In the genomic region with DNA sequence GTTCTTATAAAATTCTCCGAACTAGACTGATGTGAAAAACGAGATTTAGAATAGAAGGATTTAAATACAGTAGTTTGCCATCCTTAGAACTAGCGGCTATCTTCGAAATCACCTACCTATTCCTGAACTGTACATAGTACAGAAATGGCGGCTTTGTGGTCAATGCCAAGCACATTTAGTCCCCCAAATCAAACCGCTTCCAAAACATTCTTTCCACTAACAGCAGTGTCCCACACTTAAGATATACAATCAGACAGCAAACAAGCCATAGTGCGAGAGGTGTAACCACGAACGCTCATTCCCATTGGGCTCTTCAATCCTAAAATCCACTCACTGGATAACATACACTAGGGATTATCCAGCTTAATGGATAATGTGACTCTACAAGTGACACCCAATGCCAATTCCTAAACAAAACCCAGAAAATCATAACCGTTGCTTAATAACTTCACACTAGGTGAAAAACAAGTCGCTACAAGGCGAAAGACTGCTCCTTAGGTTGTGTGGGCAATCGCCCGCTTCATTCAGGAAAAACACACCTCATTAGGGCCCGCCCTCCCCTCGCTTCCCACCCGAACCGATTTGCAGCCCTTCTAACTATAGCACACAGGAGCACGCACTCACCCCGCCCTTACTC, we compare ENCODE assay signal across 1 cellular context.
TF ChIP-seq lines count a peak whose summit lies in the region.

No MANE protein-coding gene starts in this region.

TF ChIP-seq in HepG2, 621 proteins besides CTCF, POLR2A, EP300 and RAD21 (continued from another document and continues in another):
- TF ChIP-seq ZBTB20 (CRISPR knock-in tag; IDR thresholded peaks at IDR 0.05; ENCODE audit: borderline replicate concordance, low read depth) (no peak), ZNF337 (CRISPR knock-in tag; IDR thresholded peaks at IDR 0.05; ENCODE audit: borderline replicate concordance, low read depth) (no peak), MAZ (IDR thresholded peaks at IDR 0.05; ENCODE audit: borderline replicate concordance, low read depth, low read length) (0 out of 2 replicates have a peak, but pooled peaks have one; percentile 76), MAZ (CRISPR knock-in tag; IDR thresholded peaks at IDR 0.05; ENCODE audit: low read depth) (peak; percentile 89; the same call in 1 of the 2 replicates), TSC22D2 (CRISPR knock-in tag; IDR thresholded peaks at IDR 0.05; ENCODE audit: borderline replicate concordance) (0 out of 2 replicates have a peak, but pooled peaks have one; percentile 27), ZKSCAN8 (CRISPR knock-in tag; IDR thresholded peaks at IDR 0.05; ENCODE audit: borderline replicate concordance) (no peak), ARNTL (CRISPR knock-in tag; IDR thresholded peaks at IDR 0.05) (peak; percentile 68; the same call in 1 of the 2 replicates), KLF11 (CRISPR knock-in tag; IDR thresholded peaks at IDR 0.05) (no peak), GZF1 (CRISPR knock-in tag; IDR thresholded peaks at IDR 0.05) (no peak), HOXD1 (CRISPR knock-in tag; IDR thresholded peaks at IDR 0.05) (no peak), ZNF891 (CRISPR knock-in tag; IDR thresholded peaks at IDR 0.05) (no peak), ZSCAN29 (CRISPR knock-in tag; conservative IDR thresholded peaks at IDR 0.05) (0 out of 2 replicates have a peak, but pooled peaks have one; percentile 64), STAG1 (CRISPR knock-in tag; IDR thresholded peaks at IDR 0.05) (no peak), FOSL2 (CRISPR knock-in tag; IDR thresholded peaks at IDR 0.05) (no peak), ZNF282 (IDR thresholded peaks at IDR 0.05; ENCODE audit: partially characterized antibody) (no peak), MIER2 (CRISPR knock-in tag; IDR thresholded peaks at IDR 0.05) (no peak; the same call in 1 of the 2 replicates), ZNF138 (CRISPR knock-in tag; IDR thresholded peaks at IDR 0.05; ENCODE audit: low read depth) (0 out of 2 replicates have a peak, but pooled peaks have one; percentile 24), SMAD9 (CRISPR knock-in tag; IDR thresholded peaks at IDR 0.05) (no peak), HNF4G (IDR thresholded peaks at IDR 0.05; ENCODE audit: borderline replicate concordance, low read depth, low read length) (no peak), HNF4G (CRISPR knock-in tag; IDR thresholded peaks at IDR 0.05; ENCODE audit: borderline replicate concordance, low read depth) (no peak), YEATS2 (CRISPR knock-in tag; IDR thresholded peaks at IDR 0.05; ENCODE audit: borderline replicate concordance) (peak; percentile 43; the same call in 1 of the 2 replicates), NRL (CRISPR knock-in tag; IDR thresholded peaks at IDR 0.05; ENCODE audit: borderline replicate concordance) (no peak), SKI (IDR thresholded peaks at IDR 0.05; ENCODE audit: partially characterized antibody) (no peak), CAMTA2 (CRISPR knock-in tag; IDR thresholded peaks at IDR 0.05; ENCODE audit: borderline replicate concordance) (0 out of 2 replicates have a peak, but pooled peaks have one; percentile 17), ATAD3A (CRISPR knock-in tag; IDR thresholded peaks at IDR 0.05) (no peak), ZNF724P (CRISPR knock-in tag; IDR thresholded peaks at IDR 0.05; ENCODE audit: borderline replicate concordance) (no peak), PHB2 (IDR thresholded peaks at IDR 0.05; ENCODE audit: partially characterized antibody) (no peak), POLR2AphosphoS5 (IDR thresholded peaks at IDR 0.05; ENCODE audit: low read depth, low read length) (no peak), ESRRA (CRISPR knock-in tag; IDR thresholded peaks at IDR 0.05; ENCODE audit: low read depth) (no peak), ZNF607 (CRISPR knock-in tag; IDR thresholded peaks at IDR 0.05; ENCODE audit: borderline replicate concordance) (0 out of 2 replicates have a peak, but pooled peaks have one; percentile 42), ETV5 (CRISPR knock-in tag; IDR thresholded peaks at IDR 0.05; ENCODE audit: borderline replicate concordance) (no peak), SIN3B (IDR thresholded peaks at IDR 0.05; ENCODE audit: low read length) (no peak), ATF7 (IDR thresholded peaks at IDR 0.05) (no peak), ATF7 (CRISPR knock-in tag; IDR thresholded peaks at IDR 0.05) (0 out of 2 replicates have a peak, but pooled peaks have one; percentile 52)
- TF ChIP-seq, protein P1, sequence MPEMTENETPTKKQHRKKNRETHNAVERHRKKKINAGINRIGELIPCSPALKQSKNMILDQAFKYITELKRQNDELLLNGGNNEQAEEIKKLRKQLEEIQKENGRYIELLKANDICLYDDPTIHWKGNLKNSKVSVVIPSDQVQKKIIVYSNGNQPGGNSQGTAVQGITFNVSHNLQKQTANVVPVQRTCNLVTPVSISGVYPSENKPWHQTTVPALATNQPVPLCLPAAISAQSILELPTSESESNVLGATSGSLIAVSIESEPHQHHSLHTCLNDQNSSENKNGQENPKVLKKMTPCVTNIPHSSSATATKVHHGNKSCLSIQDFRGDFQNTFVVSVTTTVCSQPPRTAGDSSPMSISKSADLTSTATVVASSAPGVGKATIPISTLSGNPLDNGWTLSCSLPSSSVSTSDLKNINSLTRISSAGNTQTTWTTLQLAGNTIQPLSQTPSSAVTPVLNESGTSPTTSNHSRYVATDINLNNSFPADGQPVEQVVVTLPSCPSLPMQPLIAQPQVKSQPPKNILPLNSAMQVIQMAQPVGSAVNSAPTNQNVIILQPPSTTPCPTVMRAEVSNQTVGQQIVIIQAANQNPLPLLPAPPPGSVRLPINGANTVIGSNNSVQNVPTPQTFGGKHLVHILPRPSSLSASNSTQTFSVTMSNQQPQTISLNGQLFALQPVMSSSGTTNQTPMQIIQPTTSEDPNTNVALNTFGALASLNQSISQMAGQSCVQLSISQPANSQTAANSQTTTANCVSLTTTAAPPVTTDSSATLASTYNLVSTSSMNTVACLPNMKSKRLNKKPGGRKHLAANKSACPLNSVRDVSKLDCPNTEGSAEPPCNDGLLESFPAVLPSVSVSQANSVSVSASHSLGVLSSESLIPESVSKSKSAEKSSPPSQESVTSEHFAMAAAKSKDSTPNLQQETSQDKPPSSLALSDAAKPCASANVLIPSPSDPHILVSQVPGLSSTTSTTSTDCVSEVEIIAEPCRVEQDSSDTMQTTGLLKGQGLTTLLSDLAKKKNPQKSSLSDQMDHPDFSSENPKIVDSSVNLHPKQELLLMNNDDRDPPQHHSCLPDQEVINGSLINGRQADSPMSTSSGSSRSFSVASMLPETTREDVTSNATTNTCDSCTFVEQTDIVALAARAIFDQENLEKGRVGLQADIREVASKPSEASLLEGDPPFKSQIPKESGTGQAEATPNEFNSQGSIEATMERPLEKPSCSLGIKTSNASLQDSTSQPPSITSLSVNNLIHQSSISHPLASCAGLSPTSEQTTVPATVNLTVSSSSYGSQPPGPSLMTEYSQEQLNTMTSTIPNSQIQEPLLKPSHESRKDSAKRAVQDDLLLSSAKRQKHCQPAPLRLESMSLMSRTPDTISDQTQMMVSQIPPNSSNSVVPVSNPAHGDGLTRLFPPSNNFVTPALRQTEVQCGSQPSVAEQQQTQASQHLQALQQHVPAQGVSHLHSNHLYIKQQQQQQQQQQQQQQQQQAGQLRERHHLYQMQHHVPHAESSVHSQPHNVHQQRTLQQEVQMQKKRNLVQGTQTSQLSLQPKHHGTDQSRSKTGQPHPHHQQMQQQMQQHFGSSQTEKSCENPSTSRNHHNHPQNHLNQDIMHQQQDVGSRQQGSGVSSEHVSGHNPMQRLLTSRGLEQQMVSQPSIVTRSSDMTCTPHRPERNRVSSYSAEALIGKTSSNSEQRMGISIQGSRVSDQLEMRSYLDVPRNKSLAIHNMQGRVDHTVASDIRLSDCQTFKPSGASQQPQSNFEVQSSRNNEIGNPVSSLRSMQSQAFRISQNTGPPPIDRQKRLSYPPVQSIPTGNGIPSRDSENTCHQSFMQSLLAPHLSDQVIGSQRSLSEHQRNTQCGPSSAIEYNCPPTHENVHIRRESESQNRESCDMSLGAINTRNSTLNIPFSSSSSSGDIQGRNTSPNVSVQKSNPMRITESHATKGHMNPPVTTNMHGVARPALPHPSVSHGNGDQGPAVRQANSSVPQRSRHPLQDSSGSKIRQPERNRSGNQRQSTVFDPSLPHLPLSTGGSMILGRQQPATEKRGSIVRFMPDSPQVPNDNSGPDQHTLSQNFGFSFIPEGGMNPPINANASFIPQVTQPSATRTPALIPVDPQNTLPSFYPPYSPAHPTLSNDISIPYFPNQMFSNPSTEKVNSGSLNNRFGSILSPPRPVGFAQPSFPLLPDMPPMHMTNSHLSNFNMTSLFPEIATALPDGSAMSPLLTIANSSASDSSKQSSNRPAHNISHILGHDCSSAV (CRISPR knock-in tag; IDR thresholded peaks at IDR 0.05; ENCODE audit: borderline replicate concordance): no peak
- TF ChIP-seq, protein P2, sequence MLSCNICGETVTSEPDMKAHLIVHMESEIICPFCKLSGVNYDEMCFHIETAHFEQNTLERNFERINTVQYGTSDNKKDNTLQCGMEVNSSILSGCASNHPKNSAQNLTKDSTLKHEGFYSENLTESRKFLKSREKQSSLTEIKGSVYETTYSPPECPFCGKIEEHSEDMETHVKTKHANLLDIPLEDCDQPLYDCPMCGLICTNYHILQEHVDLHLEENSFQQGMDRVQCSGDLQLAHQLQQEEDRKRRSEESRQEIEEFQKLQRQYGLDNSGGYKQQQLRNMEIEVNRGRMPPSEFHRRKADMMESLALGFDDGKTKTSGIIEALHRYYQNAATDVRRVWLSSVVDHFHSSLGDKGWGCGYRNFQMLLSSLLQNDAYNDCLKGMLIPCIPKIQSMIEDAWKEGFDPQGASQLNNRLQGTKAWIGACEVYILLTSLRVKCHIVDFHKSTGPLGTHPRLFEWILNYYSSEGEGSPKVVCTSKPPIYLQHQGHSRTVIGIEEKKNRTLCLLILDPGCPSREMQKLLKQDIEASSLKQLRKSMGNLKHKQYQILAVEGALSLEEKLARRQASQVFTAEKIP (CRISPR knock-in tag; IDR thresholded peaks at IDR 0.05; ENCODE audit: borderline replicate concordance): no peak
- TF ChIP-seq, protein P3, sequence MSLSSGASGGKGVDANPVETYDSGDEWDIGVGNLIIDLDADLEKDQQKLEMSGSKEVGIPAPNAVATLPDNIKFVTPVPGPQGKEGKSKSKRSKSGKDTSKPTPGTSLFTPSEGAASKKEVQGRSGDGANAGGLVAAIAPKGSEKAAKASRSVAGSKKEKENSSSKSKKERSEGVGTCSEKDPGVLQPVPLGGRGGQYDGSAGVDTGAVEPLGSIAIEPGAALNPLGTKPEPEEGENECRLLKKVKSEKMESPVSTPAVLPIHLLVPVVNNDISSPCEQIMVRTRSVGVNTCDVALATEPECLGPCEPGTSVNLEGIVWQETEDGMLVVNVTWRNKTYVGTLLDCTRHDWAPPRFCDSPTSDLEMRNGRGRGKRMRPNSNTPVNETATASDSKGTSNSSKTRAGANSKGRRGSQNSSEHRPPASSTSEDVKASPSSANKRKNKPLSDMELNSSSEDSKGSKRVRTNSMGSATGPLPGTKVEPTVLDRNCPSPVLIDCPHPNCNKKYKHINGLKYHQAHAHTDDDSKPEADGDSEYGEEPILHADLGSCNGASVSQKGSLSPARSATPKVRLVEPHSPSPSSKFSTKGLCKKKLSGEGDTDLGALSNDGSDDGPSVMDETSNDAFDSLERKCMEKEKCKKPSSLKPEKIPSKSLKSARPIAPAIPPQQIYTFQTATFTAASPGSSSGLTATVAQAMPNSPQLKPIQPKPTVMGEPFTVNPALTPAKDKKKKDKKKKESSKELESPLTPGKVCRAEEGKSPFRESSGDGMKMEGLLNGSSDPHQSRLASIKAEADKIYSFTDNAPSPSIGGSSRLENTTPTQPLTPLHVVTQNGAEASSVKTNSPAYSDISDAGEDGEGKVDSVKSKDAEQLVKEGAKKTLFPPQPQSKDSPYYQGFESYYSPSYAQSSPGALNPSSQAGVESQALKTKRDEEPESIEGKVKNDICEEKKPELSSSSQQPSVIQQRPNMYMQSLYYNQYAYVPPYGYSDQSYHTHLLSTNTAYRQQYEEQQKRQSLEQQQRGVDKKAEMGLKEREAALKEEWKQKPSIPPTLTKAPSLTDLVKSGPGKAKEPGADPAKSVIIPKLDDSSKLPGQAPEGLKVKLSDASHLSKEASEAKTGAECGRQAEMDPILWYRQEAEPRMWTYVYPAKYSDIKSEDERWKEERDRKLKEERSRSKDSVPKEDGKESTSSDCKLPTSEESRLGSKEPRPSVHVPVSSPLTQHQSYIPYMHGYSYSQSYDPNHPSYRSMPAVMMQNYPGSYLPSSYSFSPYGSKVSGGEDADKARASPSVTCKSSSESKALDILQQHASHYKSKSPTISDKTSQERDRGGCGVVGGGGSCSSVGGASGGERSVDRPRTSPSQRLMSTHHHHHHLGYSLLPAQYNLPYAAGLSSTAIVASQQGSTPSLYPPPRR (CRISPR knock-in tag; IDR thresholded peaks at IDR 0.05; ENCODE audit: borderline replicate concordance): peak; percentile 75; the same call in 1 of the 2 replicates
- TF ChIP-seq, protein P4, sequence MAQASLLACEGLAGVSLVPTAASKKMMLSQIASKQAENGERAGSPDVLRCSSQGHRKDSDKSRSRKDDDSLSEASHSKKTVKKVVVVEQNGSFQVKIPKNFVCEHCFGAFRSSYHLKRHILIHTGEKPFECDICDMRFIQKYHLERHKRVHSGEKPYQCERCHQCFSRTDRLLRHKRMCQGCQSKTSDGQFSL (CRISPR knock-in tag; IDR thresholded peaks at IDR 0.05): no peak
- TF ChIP-seq, protein P5, sequence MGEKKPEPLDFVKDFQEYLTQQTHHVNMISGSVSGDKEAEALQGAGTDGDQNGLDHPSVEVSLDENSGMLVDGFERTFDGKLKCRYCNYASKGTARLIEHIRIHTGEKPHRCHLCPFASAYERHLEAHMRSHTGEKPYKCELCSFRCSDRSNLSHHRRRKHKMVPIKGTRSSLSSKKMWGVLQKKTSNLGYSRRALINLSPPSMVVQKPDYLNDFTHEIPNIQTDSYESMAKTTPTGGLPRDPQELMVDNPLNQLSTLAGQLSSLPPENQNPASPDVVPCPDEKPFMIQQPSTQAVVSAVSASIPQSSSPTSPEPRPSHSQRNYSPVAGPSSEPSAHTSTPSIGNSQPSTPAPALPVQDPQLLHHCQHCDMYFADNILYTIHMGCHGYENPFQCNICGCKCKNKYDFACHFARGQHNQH (CRISPR knock-in tag; IDR thresholded peaks at IDR 0.05): no peak
- TF ChIP-seq, protein P6, sequence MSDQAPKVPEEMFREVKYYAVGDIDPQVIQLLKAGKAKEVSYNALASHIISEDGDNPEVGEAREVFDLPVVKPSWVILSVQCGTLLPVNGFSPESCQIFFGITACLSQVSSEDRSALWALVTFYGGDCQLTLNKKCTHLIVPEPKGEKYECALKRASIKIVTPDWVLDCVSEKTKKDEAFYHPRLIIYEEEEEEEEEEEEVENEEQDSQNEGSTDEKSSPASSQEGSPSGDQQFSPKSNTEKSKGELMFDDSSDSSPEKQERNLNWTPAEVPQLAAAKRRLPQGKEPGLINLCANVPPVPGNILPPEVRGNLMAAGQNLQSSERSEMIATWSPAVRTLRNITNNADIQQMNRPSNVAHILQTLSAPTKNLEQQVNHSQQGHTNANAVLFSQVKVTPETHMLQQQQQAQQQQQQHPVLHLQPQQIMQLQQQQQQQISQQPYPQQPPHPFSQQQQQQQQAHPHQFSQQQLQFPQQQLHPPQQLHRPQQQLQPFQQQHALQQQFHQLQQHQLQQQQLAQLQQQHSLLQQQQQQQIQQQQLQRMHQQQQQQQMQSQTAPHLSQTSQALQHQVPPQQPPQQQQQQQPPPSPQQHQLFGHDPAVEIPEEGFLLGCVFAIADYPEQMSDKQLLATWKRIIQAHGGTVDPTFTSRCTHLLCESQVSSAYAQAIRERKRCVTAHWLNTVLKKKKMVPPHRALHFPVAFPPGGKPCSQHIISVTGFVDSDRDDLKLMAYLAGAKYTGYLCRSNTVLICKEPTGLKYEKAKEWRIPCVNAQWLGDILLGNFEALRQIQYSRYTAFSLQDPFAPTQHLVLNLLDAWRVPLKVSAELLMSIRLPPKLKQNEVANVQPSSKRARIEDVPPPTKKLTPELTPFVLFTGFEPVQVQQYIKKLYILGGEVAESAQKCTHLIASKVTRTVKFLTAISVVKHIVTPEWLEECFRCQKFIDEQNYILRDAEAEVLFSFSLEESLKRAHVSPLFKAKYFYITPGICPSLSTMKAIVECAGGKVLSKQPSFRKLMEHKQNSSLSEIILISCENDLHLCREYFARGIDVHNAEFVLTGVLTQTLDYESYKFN (CRISPR knock-in tag; conservative IDR thresholded peaks at IDR 0.05): no peak
